2 cellular contexts compared by ENCODE assay signal in the genomic region with DNA sequence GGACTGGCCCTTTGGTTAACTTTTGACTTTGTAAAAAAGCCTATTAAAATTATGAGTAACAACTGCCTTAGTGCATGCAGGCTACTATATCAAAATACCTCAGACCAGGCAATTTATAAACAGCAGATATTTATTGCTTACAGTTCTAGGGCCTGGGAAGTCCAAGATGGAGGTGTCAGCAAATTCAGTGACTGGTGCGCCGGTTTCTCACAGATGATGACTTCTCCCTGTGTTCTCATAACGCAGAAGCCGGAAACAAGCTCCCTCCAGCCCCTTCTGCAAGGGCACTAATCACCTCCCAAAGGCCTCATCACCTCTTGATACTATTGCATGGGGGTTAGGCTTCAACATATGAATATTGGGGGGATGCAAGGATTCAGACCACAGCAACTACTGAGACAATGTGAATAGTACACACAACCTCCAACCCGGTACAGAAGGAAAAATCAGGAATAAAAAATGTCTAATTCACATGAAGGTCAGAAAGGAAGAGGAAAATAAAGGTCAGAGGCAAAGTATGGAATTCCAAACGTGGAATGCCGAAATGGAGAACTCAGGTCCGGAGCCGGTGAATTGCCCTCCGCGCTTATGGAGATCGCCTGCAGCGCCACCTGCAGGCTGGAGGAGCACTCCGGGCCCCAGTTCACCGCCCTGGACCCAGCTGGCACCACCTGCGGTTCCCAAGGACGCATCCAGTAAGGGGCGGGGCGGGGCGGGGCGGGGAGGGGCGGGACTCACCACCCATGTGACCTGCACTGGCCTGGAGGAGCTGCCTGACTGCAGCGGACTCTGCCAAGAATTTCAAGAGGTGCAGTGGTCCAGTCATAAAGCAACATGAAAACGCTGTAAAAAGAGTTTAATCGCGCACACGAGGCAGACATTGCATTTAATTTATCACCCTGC.
TF ChIP-seq lines count a peak whose summit lies in the region.

No MANE protein-coding gene starts in this region.

TF ChIP-seq in SK-N-SH, 30 proteins besides CTCF, POLR2A, EP300 and RAD21 (continued from another document):
- TF ChIP-seq, protein P1, sequence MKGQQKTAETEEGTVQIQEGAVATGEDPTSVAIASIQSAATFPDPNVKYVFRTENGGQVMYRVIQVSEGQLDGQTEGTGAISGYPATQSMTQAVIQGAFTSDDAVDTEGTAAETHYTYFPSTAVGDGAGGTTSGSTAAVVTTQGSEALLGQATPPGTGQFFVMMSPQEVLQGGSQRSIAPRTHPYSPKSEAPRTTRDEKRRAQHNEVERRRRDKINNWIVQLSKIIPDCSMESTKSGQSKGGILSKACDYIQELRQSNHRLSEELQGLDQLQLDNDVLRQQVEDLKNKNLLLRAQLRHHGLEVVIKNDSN (IDR thresholded peaks at IDR 0.05; ENCODE audit: borderline replicate concordance, low read depth): no peak
- no peak for TF ChIP-seq FOXM1 (IDR thresholded peaks at IDR 0.05; ENCODE audit: low read depth)
- TF ChIP-seq RFX5 (IDR thresholded peaks at IDR 0.05; ENCODE audit: low read length): no peak
- TF ChIP-seq REST (IDR thresholded peaks at IDR 0.05; ENCODE audit: low read depth, low read length): no peak
- no peak for TF ChIP-seq TEAD4 (IDR thresholded peaks at IDR 0.05; ENCODE audit: borderline replicate concordance, insufficient read depth)
- TF ChIP-seq, protein P2, sequence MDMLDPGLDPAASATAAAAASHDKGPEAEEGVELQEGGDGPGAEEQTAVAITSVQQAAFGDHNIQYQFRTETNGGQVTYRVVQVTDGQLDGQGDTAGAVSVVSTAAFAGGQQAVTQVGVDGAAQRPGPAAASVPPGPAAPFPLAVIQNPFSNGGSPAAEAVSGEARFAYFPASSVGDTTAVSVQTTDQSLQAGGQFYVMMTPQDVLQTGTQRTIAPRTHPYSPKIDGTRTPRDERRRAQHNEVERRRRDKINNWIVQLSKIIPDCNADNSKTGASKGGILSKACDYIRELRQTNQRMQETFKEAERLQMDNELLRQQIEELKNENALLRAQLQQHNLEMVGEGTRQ (IDR thresholded peaks at IDR 0.05; ENCODE audit: borderline replicate concordance, low read depth, low read length): no peak
- no peak for TF ChIP-seq GATA2 (CRISPR knock-in tag; IDR thresholded peaks at IDR 0.05)
- TF ChIP-seq, protein P3, sequence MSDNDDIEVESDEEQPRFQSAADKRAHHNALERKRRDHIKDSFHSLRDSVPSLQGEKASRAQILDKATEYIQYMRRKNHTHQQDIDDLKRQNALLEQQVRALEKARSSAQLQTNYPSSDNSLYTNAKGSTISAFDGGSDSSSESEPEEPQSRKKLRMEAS (IDR thresholded peaks at IDR 0.05; ENCODE audit: low read depth): no peak
- no peak for TF ChIP-seq MEF2A (IDR thresholded peaks at IDR 0.05; ENCODE audit: borderline replicate concordance, low read depth)
- no peak for TF ChIP-seq EZH2phosphoT487 (IDR thresholded peaks at IDR 0.05; ENCODE audit: borderline replicate concordance, low read depth)
- no peak for TF ChIP-seq ELF1 (IDR thresholded peaks at IDR 0.05)
- TF ChIP-seq PBX3 (IDR thresholded peaks at IDR 0.05): no peak
- TF ChIP-seq YY1 (IDR thresholded peaks at IDR 0.05; ENCODE audit: low read depth): no peak
- TF ChIP-seq, protein P4, sequence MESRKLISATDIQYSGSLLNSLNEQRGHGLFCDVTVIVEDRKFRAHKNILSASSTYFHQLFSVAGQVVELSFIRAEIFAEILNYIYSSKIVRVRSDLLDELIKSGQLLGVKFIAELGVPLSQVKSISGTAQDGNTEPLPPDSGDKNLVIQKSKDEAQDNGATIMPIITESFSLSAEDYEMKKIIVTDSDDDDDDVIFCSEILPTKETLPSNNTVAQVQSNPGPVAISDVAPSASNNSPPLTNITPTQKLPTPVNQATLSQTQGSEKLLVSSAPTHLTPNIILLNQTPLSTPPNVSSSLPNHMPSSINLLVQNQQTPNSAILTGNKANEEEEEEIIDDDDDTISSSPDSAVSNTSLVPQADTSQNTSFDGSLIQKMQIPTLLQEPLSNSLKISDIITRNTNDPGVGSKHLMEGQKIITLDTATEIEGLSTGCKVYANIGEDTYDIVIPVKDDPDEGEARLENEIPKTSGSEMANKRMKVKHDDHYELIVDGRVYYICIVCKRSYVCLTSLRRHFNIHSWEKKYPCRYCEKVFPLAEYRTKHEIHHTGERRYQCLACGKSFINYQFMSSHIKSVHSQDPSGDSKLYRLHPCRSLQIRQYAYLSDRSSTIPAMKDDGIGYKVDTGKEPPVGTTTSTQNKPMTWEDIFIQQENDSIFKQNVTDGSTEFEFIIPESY (IDR thresholded peaks at IDR 0.05; ENCODE audit: borderline replicate concordance, low read depth): no peak

TF ChIP-seq in SK-N-SH treated with all-trans-retinoic acid at 6 μM for 48 hours, 23 proteins besides CTCF, POLR2A, EP300 and RAD21 (continued from another document):
- TF ChIP-seq, protein P5, sequence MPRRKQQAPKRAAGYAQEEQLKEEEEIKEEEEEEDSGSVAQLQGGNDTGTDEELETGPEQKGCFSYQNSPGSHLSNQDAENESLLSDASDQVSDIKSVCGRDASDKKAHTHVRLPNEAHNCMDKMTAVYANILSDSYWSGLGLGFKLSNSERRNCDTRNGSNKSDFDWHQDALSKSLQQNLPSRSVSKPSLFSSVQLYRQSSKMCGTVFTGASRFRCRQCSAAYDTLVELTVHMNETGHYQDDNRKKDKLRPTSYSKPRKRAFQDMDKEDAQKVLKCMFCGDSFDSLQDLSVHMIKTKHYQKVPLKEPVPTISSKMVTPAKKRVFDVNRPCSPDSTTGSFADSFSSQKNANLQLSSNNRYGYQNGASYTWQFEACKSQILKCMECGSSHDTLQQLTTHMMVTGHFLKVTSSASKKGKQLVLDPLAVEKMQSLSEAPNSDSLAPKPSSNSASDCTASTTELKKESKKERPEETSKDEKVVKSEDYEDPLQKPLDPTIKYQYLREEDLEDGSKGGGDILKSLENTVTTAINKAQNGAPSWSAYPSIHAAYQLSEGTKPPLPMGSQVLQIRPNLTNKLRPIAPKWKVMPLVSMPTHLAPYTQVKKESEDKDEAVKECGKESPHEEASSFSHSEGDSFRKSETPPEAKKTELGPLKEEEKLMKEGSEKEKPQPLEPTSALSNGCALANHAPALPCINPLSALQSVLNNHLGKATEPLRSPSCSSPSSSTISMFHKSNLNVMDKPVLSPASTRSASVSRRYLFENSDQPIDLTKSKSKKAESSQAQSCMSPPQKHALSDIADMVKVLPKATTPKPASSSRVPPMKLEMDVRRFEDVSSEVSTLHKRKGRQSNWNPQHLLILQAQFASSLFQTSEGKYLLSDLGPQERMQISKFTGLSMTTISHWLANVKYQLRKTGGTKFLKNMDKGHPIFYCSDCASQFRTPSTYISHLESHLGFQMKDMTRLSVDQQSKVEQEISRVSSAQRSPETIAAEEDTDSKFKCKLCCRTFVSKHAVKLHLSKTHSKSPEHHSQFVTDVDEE (CRISPR knock-in tag; IDR thresholded peaks at IDR 0.05): no peak
- TF ChIP-seq OSR1 (CRISPR knock-in tag; IDR thresholded peaks at IDR 0.05) (no peak), ZC3H10 (CRISPR knock-in tag; IDR thresholded peaks at IDR 0.05) (no peak), ISL1 (CRISPR knock-in tag; IDR thresholded peaks at IDR 0.05) (no peak), CSRNP3 (CRISPR knock-in tag; IDR thresholded peaks at IDR 0.05) (no peak), TOX (CRISPR knock-in tag; IDR thresholded peaks at IDR 0.05; ENCODE audit: borderline replicate concordance) (no peak), ZFP3 (CRISPR knock-in tag; IDR thresholded peaks at IDR 0.05) (no peak)
